8 cellular contexts compared by ENCODE assay signal in genomic region chr7:10973061-10973941, GRCh38. TPM values are rescaled to one million over a fixed set of nuclear protein-coding genes. Genes with fewer than 3 reads are reported as not detected.
DNase-seq lines count a peak whose midpoint lies in the region; ATAC-seq and TF ChIP-seq lines count a peak whose summit lies in the region.

Gene PHF14 (plus strand): TSS chr7:10973872. CDS start chr7:10974324, 452 bp downstream.

- no peak for TF ChIP-seq EP300 in upper lobe of left lung (IDR thresholded peaks at IDR 0.05)

- 13% methylated on average over 39 of the region's 39 CpGs for WGBS in heart right ventricle, 2 donors
- WGBS in upper lobe of left lung, 2 donors, result 13 to 24% methylated on average over 25 to 39 of the region's 39 CpGs

- H3K27me3 ChIP-seq in heart right ventricle (peaks cover 0 to 7% (median 3%) of the 10 kb centered on the region in 7 donors), upper lobe of left lung (no peaks in the 10 kb centered on the region)

- peak; percentile 96 for ATAC-seq in HG02870 (IDR thresholded peaks at IDR 0.05; ENCODE audit: unreplicated experiment)
- peak; percentile 99 to 100 (median 100) for ATAC-seq in heart right ventricle
- ATAC-seq in upper lobe of left lung (ENCODE audit: low FRiP score in 2 of 2), result peak; percentile 100

- intact Hi-C loops in T-helper 1 cell treated with Interleukin-12 subunit alpha and Interleukin-12 subunit beta and Interleukin-4 antibody, amounts not matched to agents 30 ng/mL and 1 ng/mL, for 36 hours (cut with micrococcal nuclease), result loop anchor here (1.0 to 5.0 kb wide), 7 partner anchors 33 to 1714 kb away; partner anchors contain the start of genes ARL4A and TMEM106B
- intact Hi-C loops in heart right ventricle (cut with DNase I) (loop anchor here in 5 of 10 donors (1.0 to 10.0 kb wide), 3 partner anchors 32 to 222 kb away; a partner anchor contains a TSS), posterior cingulate gyrus (cut with DNase I) (loop anchor here (1.0 kb wide), 1 partner anchor 33 kb away; a partner anchor contains a TSS)

- peak in 3 of 4 donors; percentile 44 to 72 (median 57) for TF ChIP-seq POLR2A in upper lobe of left lung (IDR thresholded peaks at IDR 0.05)

- H3K4me1 ChIP-seq in heart right ventricle (peaks cover 0 to 22% (median 17%) of the 10 kb centered on the region in 9 donors), upper lobe of left lung (peaks cover 7 to 16% (median 10%) of the 10 kb centered on the region in 4 donors)

- H3K36me3 ChIP-seq in heart right ventricle (peaks cover 0 to 28% (median 6%) of the 10 kb centered on the region in 9 donors), upper lobe of left lung (no peaks in the 10 kb centered on the region)

- TF ChIP-seq CTCF in GM13976 (IDR thresholded peaks at IDR 0.05; ENCODE audit: borderline replicate concordance, control extremely low read depth, extremely low read depth, insufficient read depth, missing control alignments), result no peak
- TF ChIP-seq CTCF in heart right ventricle (IDR thresholded peaks at IDR 0.05), result no peak
- TF ChIP-seq CTCF in upper lobe of left lung (IDR thresholded peaks at IDR 0.05), result no peak

- H3K4me3 ChIP-seq in heart right ventricle (peak within 1 kb of the TSS; percentile 62 to 88 (median 84)), upper lobe of left lung (peak within 1 kb of the TSS; percentile 65 to 97 (median 81))

- peak within 1 kb of the TSS; percentile 6 to 93 (median 84) for H3K27ac ChIP-seq in heart right ventricle
- H3K27ac ChIP-seq in upper lobe of left lung, result peak within 1 kb of the TSS; percentile 78 to 90 (median 83)

- H3K9me3 ChIP-seq in heart right ventricle (no peaks in the 10 kb centered on the region), upper lobe of left lung (no peaks in the 10 kb centered on the region)

- DNase-seq in GM13976 (ENCODE audit: low spot score) (peak; percentile 97), NCI-H146 treated with DMSO at 0.1 percent for 48 hours (lab: John Stamatoyannopoulos, UW; ENCODE audit: unreplicated experiment) (peak; percentile 97), amniotic epithelial cell (ENCODE audit: low read depth) (peak; percentile 92), heart right ventricle (peak; percentile 97), posterior cingulate gyrus (peak; percentile 93 to 99 (median 95)), upper lobe of left lung (peak; percentile 98)

- in situ Hi-C loops in GM13976 (cut with MboI; ENCODE audit: low sequenced_read_pairs, unreplicated experiment), result no loop called here

RNA-seq across cellular contexts. Expression of gene PHF14, which starts in this region (rescaled TPM):
- 32.5 and 39.1 TPM in 2 replicates for total RNA-seq in T-helper 1 cell treated with Interleukin-12 subunit alpha and Interleukin-12 subunit beta and Interleukin-4 antibody, amounts not matched to agents 30 ng/mL and 1 ng/mL, for 36 hours
- total RNA-seq in heart right ventricle, result 10 to 100 TPM; 14.1 to 16.8 (median 14.8) TPM
- polyA plus RNA-seq in heart right ventricle, result 10 to 100 TPM; 11.9 to 21.4 TPM
- 10 to 100 TPM; 19.0 to 85.9 (median 24.0) TPM for total RNA-seq in upper lobe of left lung

Comparison
In these comparisons a context has a peak if more than half of its experiments do, and no peak if none do; other contexts are left out.
1. Peak in every context shown above with its lines: DNase-seq, ATAC-seq, H3K4me3 ChIP-seq and H3K27ac ChIP-seq.